Comparison of ENCODE assay signal across 8 cellular contexts in genomic region chr3:87227104-87227834, GRCh38. TPM values are rescaled to one million over a fixed set of nuclear protein-coding genes. Genes with fewer than 3 reads are reported as not detected.
DNase-seq lines count a peak whose midpoint lies in the region; ATAC-seq and TF ChIP-seq lines count a peak whose summit lies in the region.

Gene CHMP2B (plus strand): TSS chr3:87227309. CDS start chr3:87227523, 214 bp downstream.

- no peak for TF ChIP-seq CTCF in astrocyte of the cerebellum (IDR thresholded peaks at IDR 0.05; ENCODE audit: low read depth, low read length, missing control alignments)
- TF ChIP-seq CTCF in vagina (IDR thresholded peaks at IDR 0.05), result no peak

- ATAC-seq in GM18517 (IDR thresholded peaks at IDR 0.05; ENCODE audit: unreplicated experiment) (peak; percentile 97), HG03039 (IDR thresholded peaks at IDR 0.05; ENCODE audit: unreplicated experiment) (peak; percentile 97)

- H3K27ac ChIP-seq in rectal smooth muscle tissue (ENCODE audit: low read depth, low read length) (peak within 1 kb of the TSS; percentile 84), vagina (peak within 1 kb of the TSS; percentile 94)

- DNase-seq in NCI-H2081 (lab: John Stamatoyannopoulos, UW) (peak; percentile 75 to 87), T-helper 9 cell (peak; percentile 88), astrocyte of the cerebellum (ENCODE audit: low read depth) (peak; percentile 80), hepatic stellate cell (ENCODE audit: low spot score) (peak; percentile 78), vagina (ENCODE audit: extremely low spot score in 2 of 2) (peak; percentile 96 to 97)

- peaks cover 5% of the 10 kb centered on the region for H3K4me1 ChIP-seq in rectal smooth muscle tissue (ENCODE audit: control insufficient read depth, insufficient read depth, low read length)
- H3K4me1 ChIP-seq in vagina, result peaks cover 39% of the 10 kb centered on the region

- H3K9ac ChIP-seq in rectal smooth muscle tissue (ENCODE audit: low read length), result peak within 1 kb of the TSS; percentile 63

- TF ChIP-seq POLR2A in vagina (IDR thresholded peaks at IDR 0.05), result peak in 1 of 2 donors; percentile 79

- H3K36me3 ChIP-seq in rectal smooth muscle tissue (ENCODE audit: control insufficient read depth, insufficient read depth, low read length), result no peaks in the 10 kb centered on the region
- H3K36me3 ChIP-seq in vagina, result no peaks in the 10 kb centered on the region

- intact Hi-C loops in vagina (cut with DNase I), result no loop called here

- H3K27me3 ChIP-seq in rectal smooth muscle tissue (ENCODE audit: control insufficient read depth, insufficient read depth, low read length) (no peaks in the 10 kb centered on the region), vagina (no peaks in the 10 kb centered on the region)

- in situ Hi-C loops in astrocyte of the cerebellum (cut with HindIII; ENCODE audit: low sequenced_read_pairs), result no loop called here

- H3K4me3 ChIP-seq in astrocyte of the cerebellum (ENCODE audit: low read depth, low read length) (peak within 1 kb of the TSS; percentile 95), rectal smooth muscle tissue (ENCODE audit: low read length) (peak within 1 kb of the TSS; percentile 95), vagina (peak within 1 kb of the TSS; percentile 71 to 75)

- H3K9me3 ChIP-seq in vagina, result no peaks in the 10 kb centered on the region

RNA-seq across cellular contexts. Expression of gene CHMP2B, which starts in this region (rescaled TPM):
- total RNA-seq in vagina, result 28.2 TPM

Comparison
In these comparisons a context has a peak if more than half of its experiments do, and no peak if none do; other contexts are left out.
1. Peak in every context shown above with its lines: DNase-seq, ATAC-seq, H3K4me3 ChIP-seq and H3K27ac ChIP-seq.